Comparison of ENCODE assay signal across 12 cellular contexts in genomic region chr11:18792066-18792591, GRCh38. TPM values are rescaled to one million over a fixed set of nuclear protein-coding genes. Genes with fewer than 3 reads are reported as not detected.
DNase-seq lines count a peak whose midpoint lies in the region; ATAC-seq and TF ChIP-seq lines count a peak whose summit lies in the region.
"Had no signal": no experiment of that assay in that cellular context is flagged by ENCODE, and none has a peak within 500 bp of the region (broad histone marks: within the 10 kb centered on the region; RNA-seq: fewer than 3 reads in every experiment).

No MANE protein-coding gene starts in this region.

- H3K79me2 ChIP-seq in OCI-LY7 (ENCODE audit: insufficient read depth, low read depth, low read length): no peaks in the 10 kb centered on the region

- H3K27ac Mint-ChIP-seq in T-helper 17 cell: no peak overlapping the region

- no peak for ATAC-seq in T-helper 17 cell

- H3K4me3 ChIP-seq in iPS-15b (ENCODE audit: low read depth, low read length): peak overlapping the region; percentile 80
- peak overlapping the region in 2 of 3 donors; percentile 43 to 63 for H3K4me3 ChIP-seq in skeletal muscle tissue (ENCODE audit: low read length in 3 of 3)
- no peak overlapping the region for H3K4me3 ChIP-seq in OCI-LY7 (ENCODE audit: low read depth, low read length, poor library complexity, severe bottlenecking)

- peaks cover 5% of the 10 kb centered on the region for H3K36me3 Mint-ChIP-seq in T-helper 17 cell (ENCODE audit: low read depth)

- H3K9ac ChIP-seq in iPS-15b (ENCODE audit: low read depth, low read length) (no peak overlapping the region), skeletal muscle tissue (ENCODE audit: low read depth in 1 of 3, low read length in 3 of 3) (no peak overlapping the region)

- peaks cover 65% of the 10 kb centered on the region for H3K27me3 ChIP-seq in iPS-15b (ENCODE audit: control insufficient read depth, insufficient read depth, low read length)
- peaks cover 25 to 39% (median 33%) of the 10 kb centered on the region in 3 donors for H3K27me3 ChIP-seq in skeletal muscle tissue (ENCODE audit: control insufficient read depth in 3 of 3, insufficient read depth in 3 of 3, low read length in 3 of 3)

- H4K20me1 ChIP-seq in OCI-LY7 (ENCODE audit: insufficient read depth, low read length): no peaks in the 10 kb centered on the region

- H3K9me3 ChIP-seq in T-helper 17 cell (ENCODE audit: control insufficient read depth, low read length, poor library complexity, severe bottlenecking) (no peaks in the 10 kb centered on the region), iPS-15b (ENCODE audit: control insufficient read depth, insufficient read depth, low read length) (no peaks in the 10 kb centered on the region), skeletal muscle tissue (ENCODE audit: control insufficient read depth in 3 of 3, low read length in 3 of 3) (no peaks in the 10 kb centered on the region), OCI-LY7 (ENCODE audit: low read length) (no peaks in the 10 kb centered on the region)

- peak; percentile 31 for DNase-seq in DMS 273 (lab: John Stamatoyannopoulos, UW; ENCODE audit: unreplicated experiment)
- DNase-seq in DMS 273 treated with DMSO at 0.1 percent for 48 hours (lab: John Stamatoyannopoulos, UW): no peak
- no peak for DNase-seq in T-helper 17 cell
- no peak for DNase-seq in HuH-7.5 (ENCODE audit: low spot score)
- DNase-seq in G401 (ENCODE audit: low spot score): no peak
- no peak for DNase-seq in OCI-LY7 (ENCODE audit: low spot score)
- DNase-seq: activated naive CD4-positive, alpha-beta T cell treated with Interleukin-2 at 50 U/mL for 16 hours had no signal

- CTCF ChIA-PET in OCI-LY7 (lab: Charles Lee; ENCODE audit: unreplicated experiment): no interaction called here

- intact Hi-C loops in OCI-LY7 (cut with micrococcal nuclease; ENCODE audit: unreplicated experiment): no loop called here

- no peak overlapping the region for H3K27ac ChIP-seq in skeletal muscle tissue (ENCODE audit: low read depth, low read length)
- H3K27ac ChIP-seq in OCI-LY7 (ENCODE audit: low read depth, low read length, poor library complexity, severe bottlenecking): no peak overlapping the region
- H3K27ac ChIP-seq: 22Rv1 had no signal

- H3K4me3 Mint-ChIP-seq in T-helper 17 cell: peak overlapping the region; percentile 71

- H3K27me3 Mint-ChIP-seq in T-helper 17 cell: peaks cover 76% of the 10 kb centered on the region

- no peak overlapping the region for H2AFZ ChIP-seq in OCI-LY7 (ENCODE audit: low read length)

- H3K36me3 ChIP-seq in iPS-15b (ENCODE audit: control insufficient read depth, insufficient read depth, low read length): no peaks in the 10 kb centered on the region
- H3K36me3 ChIP-seq in skeletal muscle tissue (ENCODE audit: control insufficient read depth in 3 of 3, insufficient read depth in 3 of 3, low read length in 3 of 3): no peaks in the 10 kb centered on the region
- no peaks in the 10 kb centered on the region for H3K36me3 ChIP-seq in OCI-LY7 (ENCODE audit: insufficient read depth, low read length)

- POLR2A ChIA-PET in OCI-LY7 (lab: Charles Lee): no interaction called here

- TF ChIP-seq CTCF in OCI-LY7 (conservative IDR thresholded peaks at IDR 0.05; ENCODE audit: low read length): no peak

- no peaks in the 10 kb centered on the region for H3K4me1 ChIP-seq in iPS-15b (ENCODE audit: control insufficient read depth, insufficient read depth, low read length)
- H3K4me1 ChIP-seq in skeletal muscle tissue (ENCODE audit: control insufficient read depth in 3 of 3, insufficient read depth in 3 of 3, low read length in 3 of 3): peaks cover 0 to 5% (median 3%) of the 10 kb centered on the region in 3 donors
- H3K4me1 ChIP-seq in OCI-LY7 (ENCODE audit: insufficient read depth, low read length, poor library complexity, severe bottlenecking): no peaks in the 10 kb centered on the region

- no peaks in the 10 kb centered on the region for H3K9me2 ChIP-seq in OCI-LY7 (ENCODE audit: insufficient read depth, low read length)

- in situ Hi-C loops in G401 (cut with HindIII; ENCODE audit: low sequenced_read_pairs): no loop called here

- no TSS peak for BruUV-seq in OCI-LY7 (replicated peaks; lab: Mats Ljungman, UMichigan)

- H3K4me2 ChIP-seq in OCI-LY7 (ENCODE audit: low read length): no peak overlapping the region

- peaks cover 11% of the 10 kb centered on the region for H3K4me1 Mint-ChIP-seq in T-helper 17 cell

RNA-seq across cellular contexts. Expression of gene PTPN5, which starts 0.5 kb away (rescaled TPM):
- total RNA-seq in T-helper 17 cell: not detected
- not detected for total RNA-seq in skeletal muscle tissue
- total RNA-seq in G401 (2014; rRNA removed; shearing (Covaris generic)): not detected in 2 replicates
- not detected in 2 replicates for total RNA-seq in OCI-LY7 (2014; rRNA removed; shearing (Covaris generic))
- not detected in 2 replicates for total RNA-seq in OCI-LY7 (2022)
- total RNA-seq: endothelial cell of umbilical vein, liver had no signal
